12 cellular contexts compared by ENCODE assay signal in the genomic region with DNA sequence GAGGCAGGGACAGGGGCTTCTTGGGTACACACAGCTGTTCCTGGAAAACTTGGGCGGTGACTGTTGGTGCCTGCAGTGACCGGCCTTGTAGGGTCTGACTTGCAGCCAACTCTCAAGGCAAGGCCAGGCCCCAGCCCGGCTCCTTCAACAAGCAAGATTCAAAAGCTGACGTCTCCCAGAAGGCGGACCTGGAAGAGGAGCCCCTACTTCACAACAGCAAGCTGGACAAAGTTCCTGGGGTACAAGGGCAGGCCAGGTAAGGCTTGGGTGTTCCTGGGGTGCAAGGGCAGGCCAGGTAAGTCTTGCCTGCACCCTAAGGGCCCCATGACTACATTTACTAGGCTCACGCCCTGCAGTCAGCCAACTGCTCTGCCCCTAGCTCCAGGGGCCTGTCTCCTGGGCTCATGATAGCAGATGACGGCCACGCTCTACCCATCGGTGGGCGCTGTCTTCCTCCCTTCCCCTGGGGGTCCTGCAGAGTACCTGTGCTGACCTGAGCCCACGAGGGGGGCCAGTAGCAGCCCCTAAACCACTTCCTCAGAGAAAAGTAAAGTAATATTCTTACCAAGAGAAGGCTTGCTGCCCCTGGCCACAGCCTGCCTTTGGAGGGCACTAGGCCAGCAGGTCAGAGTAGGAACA. TPM values are rescaled to one million over a fixed set of nuclear protein-coding genes. Genes with fewer than 3 reads are reported as not detected.
A peak's percentile ranks its signal among the peaks of the same experiment; 100 is the strongest.
DNase-seq lines count a peak whose midpoint lies in the region; ATAC-seq and TF ChIP-seq lines count a peak whose summit lies in the region.
"Not testable (repeated sequence)": the region's sequence is repeated elsewhere in the genome, so short reads cannot be mapped to it uniquely, and the experiment has no call there.
"Had no signal": no experiment of that assay in that cellular context is flagged by ENCODE, and none has a peak within 500 bp of the region (broad histone marks: within the 10 kb centered on the region; RNA-seq: fewer than 3 reads in every experiment).

No MANE protein-coding gene starts in this region.

- H3K27me3 Mint-ChIP-seq in activated CD4-positive, alpha-beta memory T cell treated with anti-CD3 and anti-CD28 coated beads, Interleukin-2, amount 10 ng/mL, durations not matched to agents 7 days and 5 days; chondrocyte (ENCODE audit: low read depth): not testable (repeated sequence)

- DNase-seq in activated CD4-positive, alpha-beta memory T cell treated with anti-CD3 and anti-CD28 coated beads, Interleukin-2, amount 10 ng/mL, durations not matched to agents 7 days and 5 days: peak; percentile 2
- DNase-seq in chondrocyte (ENCODE audit: low spot score) (peak; percentile 10), cardiac septum (ENCODE audit: low spot score) (peak; percentile 71), islet precursor cell (peak; percentile 12), posterior vena cava (ENCODE audit: low spot score) (peak; percentile 58), upper lobe of right lung (peak; percentile 47)

- ATAC-seq in upper lobe of right lung: not testable (repeated sequence)

- H3K27ac Mint-ChIP-seq in activated CD4-positive, alpha-beta memory T cell treated with anti-CD3 and anti-CD28 coated beads, Interleukin-2, amount 10 ng/mL, durations not matched to agents 7 days and 5 days; chondrocyte (ENCODE audit: unreplicated experiment): not testable (repeated sequence)

- H3K4me1 Mint-ChIP-seq in activated CD4-positive, alpha-beta memory T cell treated with anti-CD3 and anti-CD28 coated beads, Interleukin-2, amount 10 ng/mL, durations not matched to agents 7 days and 5 days: peaks cover 19% of the 10 kb centered on the region
- H3K4me1 Mint-ChIP-seq in chondrocyte (ENCODE audit: low read depth): not testable (repeated sequence)

- H3K4me3 Mint-ChIP-seq in activated CD4-positive, alpha-beta memory T cell treated with anti-CD3 and anti-CD28 coated beads, Interleukin-2, amount 10 ng/mL, durations not matched to agents 7 days and 5 days; chondrocyte (ENCODE audit: unreplicated experiment): not testable (repeated sequence)

- H3K27ac ChIP-seq in upper lobe of right lung: not testable (repeated sequence)

- not testable (repeated sequence) for H3K9me3 Mint-ChIP-seq in activated CD4-positive, alpha-beta memory T cell treated with anti-CD3 and anti-CD28 coated beads, Interleukin-2, amount 10 ng/mL, durations not matched to agents 7 days and 5 days; chondrocyte (ENCODE audit: low read depth)

- H3K9me3 ChIP-seq in upper lobe of right lung: not testable (repeated sequence)

- H3K4me1 ChIP-seq in upper lobe of right lung: not testable (repeated sequence)

- not testable (repeated sequence) for TF ChIP-seq CTCF in chondrocyte (IDR thresholded peaks at IDR 0.05); upper lobe of right lung (IDR thresholded peaks at IDR 0.05)

- CTCF ChIA-PET in activated CD4-positive, alpha-beta memory T cell treated with anti-CD3 and anti-CD28 coated beads, Interleukin-2, amount 10 ng/mL, durations not matched to agents 7 days and 5 days (lab: Charles Lee): not testable (repeated sequence)

- not testable (repeated sequence) for H3K36me3 Mint-ChIP-seq in activated CD4-positive, alpha-beta memory T cell treated with anti-CD3 and anti-CD28 coated beads, Interleukin-2, amount 10 ng/mL, durations not matched to agents 7 days and 5 days (ENCODE audit: low read depth); chondrocyte (ENCODE audit: low read depth)

- not testable (repeated sequence) for H3K4me3 ChIP-seq in upper lobe of right lung

- not testable (repeated sequence) for H3K36me3 ChIP-seq in upper lobe of right lung

- intact Hi-C loops in cardiac septum (cut with DNase I); upper lobe of right lung (cut with DNase I): not testable (repeated sequence)
- intact Hi-C loops in posterior vena cava (cut with DNase I): loop anchor here in 1 of 2 donors (5.0 kb wide), 1 partner anchor 149 kb away; no protein-coding TSS in a partner anchor

- not testable (repeated sequence) for H3K27me3 ChIP-seq in upper lobe of right lung

- POLR2A ChIA-PET in activated CD4-positive, alpha-beta memory T cell treated with anti-CD3 and anti-CD28 coated beads, Interleukin-2, amount 10 ng/mL, durations not matched to agents 7 days and 5 days (lab: Charles Lee): not testable (repeated sequence)

RNA-seq across cellular contexts. Expression of a gene that starts 4.0 kb away (rescaled TPM):
- total RNA-seq in activated CD4-positive, alpha-beta memory T cell treated with anti-CD3 and anti-CD28 coated beads, Interleukin-2, amount 10 ng/mL, durations not matched to agents 7 days and 5 days: 1 to 10 TPM; 4.5 to 5.2 TPM
- 2.4 to 3.0 TPM (median 2.4 TPM) in 3 replicates for total RNA-seq in chondrocyte
- total RNA-seq in cardiac septum: 1.1 TPM
- 1 to 10 TPM; 3.9 to 4.4 TPM for total RNA-seq in posterior vena cava
- 1.2 TPM for total RNA-seq in upper lobe of right lung

RNA-seq across cellular contexts. Expression of a gene that starts 39.5 kb away (rescaled TPM):
- total RNA-seq in activated CD4-positive, alpha-beta memory T cell treated with anti-CD3 and anti-CD28 coated beads, Interleukin-2, amount 10 ng/mL, durations not matched to agents 7 days and 5 days: 100 to 1,000 TPM; 249 to 267 TPM
- total RNA-seq in chondrocyte: 96.5 to 112 TPM (median 109 TPM) in 3 replicates
- total RNA-seq in cardiac septum: 79.3 TPM
- 10 to 100 TPM; 42.8 to 44.5 TPM for total RNA-seq in posterior vena cava
- total RNA-seq in upper lobe of right lung: 46.5 TPM

RNA-seq across cellular contexts. Expression of a gene that starts 55.7 kb away (rescaled TPM):
- total RNA-seq in activated CD4-positive, alpha-beta memory T cell treated with anti-CD3 and anti-CD28 coated beads, Interleukin-2, amount 10 ng/mL, durations not matched to agents 7 days and 5 days: not detected
- not detected in 3 replicates for total RNA-seq in chondrocyte
- 4.0 TPM for total RNA-seq in cardiac septum
- not detected for total RNA-seq in posterior vena cava
- not detected for total RNA-seq in upper lobe of right lung
- total RNA-seq: A172; B cell; Caco-2; Calu3; CD4-positive, alpha-beta T cell; CD8-positive, alpha-beta T cell had no signal

Comparison
In these comparisons a context has a peak if more than half of its experiments do, and no peak if none do; other contexts are left out.
1. DNase-seq: peak in every context shown above with its lines; median percentile 71 in cardiac septum; 58 in posterior vena cava; 47 in upper lobe of right lung; 12 in islet precursor cell; 10 in chondrocyte; 2 in activated CD4-positive, alpha-beta memory T cell treated with anti-CD3 and anti-CD28 coated beads, Interleukin-2, amount 10 ng/mL, durations not matched to agents 7 days and 5 days.